Comparison of ENCODE assay signal across 14 cellular contexts in genomic region chr17:50169881-50170459, GRCh38. TPM values are rescaled to one million over a fixed set of nuclear protein-coding genes. Genes with fewer than 3 reads are reported as not detected.
A peak's percentile ranks its signal among the peaks of the same experiment; 100 is the strongest.
DNase-seq lines count a peak whose midpoint lies in the region; ATAC-seq, FAIRE-seq and TF ChIP-seq lines count a peak whose summit lies in the region.
"Had no signal": no experiment of that assay in that cellular context is flagged by ENCODE, and none has a peak within 500 bp of the region (broad histone marks: within the 10 kb centered on the region; RNA-seq: fewer than 3 reads in every experiment).

No MANE protein-coding gene starts in this region.

- H3K4me2 ChIP-seq in HepG2 (ENCODE audit: low read depth, low read length), result no peak overlapping the region

- H3K9ac ChIP-seq in HepG2 (ENCODE audit: insufficient read depth, low read depth, low read length), result no peak overlapping the region

- ATAC-seq in HepG2 (no peak), right lobe of liver (no peak)

- TF ChIP-seq POLR2A in HepG2 (IDR thresholded peaks at IDR 0.05; ENCODE audit: insufficient read depth in 1 of 2, low read depth in 2 of 2, low read length in 2 of 2) (no peak), right lobe of liver (IDR thresholded peaks at IDR 0.05) (no peak), testis (IDR thresholded peaks at IDR 0.05) (no peak)

- H3K4me3 ChIP-seq in HepG2 (replicated peaks in 1 of 3; ENCODE audit: insufficient read depth in 1 of 3, low read depth in 2 of 3, low read length in 3 of 3), result no peak overlapping the region
- H3K4me3 ChIP-seq in right lobe of liver, result no peak overlapping the region
- no peak overlapping the region for H3K4me3 ChIP-seq in testis
- H3K4me3 ChIP-seq: left lung had no signal

- H3K4me3 Mint-ChIP-seq in chondrocyte (ENCODE audit: unreplicated experiment) (no peak overlapping the region), nephron (no peak overlapping the region)
- H3K4me3 Mint-ChIP-seq: activated naive CD4-positive, alpha-beta T cell treated with anti-CD3 and anti-CD28 coated beads, Interleukin-2, amount 10 ng/mL, durations not matched to agents 7 days and 5 days had no signal

- no peaks in the 10 kb centered on the region for H3K9me3 Mint-ChIP-seq in chondrocyte (ENCODE audit: low read depth)
- no peaks in the 10 kb centered on the region for H3K9me3 Mint-ChIP-seq in nephron
- H3K9me3 Mint-ChIP-seq: activated naive CD4-positive, alpha-beta T cell treated with anti-CD3 and anti-CD28 coated beads, Interleukin-2, amount 10 ng/mL, durations not matched to agents 7 days and 5 days; activated T-cell treated with anti-CD3 and anti-CD28 coated beads, Interleukin-2, amount 50 U/mL, for 4 hours had no signal

- in situ Hi-C loops in HepG2 (cut with HindIII; ENCODE audit: extremely low pct_ligation_motif_present, low pct_unique_long_range_greater_than_20kb), result no loop called here

- no TSS peak for BruUV-seq in HepG2 (replicated peaks; lab: Mats Ljungman, UMichigan)

- H3K79me2 ChIP-seq in HepG2 (ENCODE audit: insufficient read depth, low read length), result no peaks in the 10 kb centered on the region

- TF ChIP-seq CTCF in HepG2 (CRISPR knock-in tag; IDR thresholded peaks at IDR 0.05) (no peak), right lobe of liver (IDR thresholded peaks at IDR 0.05) (no peak), chondrocyte (IDR thresholded peaks at IDR 0.05) (no peak), nephron (IDR thresholded peaks at IDR 0.05; ENCODE audit: unreplicated experiment in 3 of 3) (no peak), testis (IDR thresholded peaks at IDR 0.05) (no peak)

- H3K27ac ChIP-seq in HepG2 (ENCODE audit: extremely low read length, insufficient read depth, low read length), result no peak overlapping the region
- H3K27ac ChIP-seq in right lobe of liver, result no peak overlapping the region
- H3K27ac ChIP-seq in testis, result no peak overlapping the region
- H3K27ac ChIP-seq: left lung had no signal

- H3K27me3 ChIP-seq in HepG2 (ENCODE audit: control insufficient read depth in 1 of 2, insufficient read depth in 2 of 2, low read length in 2 of 2) (peaks cover 7 to 44% of the 10 kb centered on the region in 2 experiments; a peak in 3 of 5 replicates), right lobe of liver (no peaks in the 10 kb centered on the region), testis (no peaks in the 10 kb centered on the region)

- H3K4me1 Mint-ChIP-seq in chondrocyte (ENCODE audit: low read depth) (peaks cover 54% of the 10 kb centered on the region), nephron (peaks cover 49% of the 10 kb centered on the region)

- no peak overlapping the region for H2AFZ ChIP-seq in HepG2 (ENCODE audit: low read length)

- peak overlapping the region; percentile 36 for H3K27ac Mint-ChIP-seq in chondrocyte (ENCODE audit: unreplicated experiment)
- H3K27ac Mint-ChIP-seq in nephron, result peak overlapping the region in 2 of 3 experiments; percentile 78 to 84

- WGBS in HepG2 (ENCODE audit: low lambda C conversion rate), result 33% methylated on average over 8 of the region's 9 CpGs
- 67% methylated on average over 3 of the region's 9 CpGs for WGBS in right lobe of liver (ENCODE audit: insufficient coverage, low coverage, low lambda C conversion rate, missing lambda C conversion rate)
- 87 to 93% methylated on average over 6 to 9 of the region's 9 CpGs for WGBS in testis, 2 donors

- CTCF ChIA-PET in HepG2 (lab: Yijun Ruan, JAX; ENCODE audit: low intra/inter-chr PET ratio, low total read pairs), result interaction anchor here (1.3 to 4.0 kb wide), 6 partner anchors 8 to 128 kb away, joined by 5 to 36 read pairs (median 11); no protein-coding TSS in a partner anchor

- H3K36me3 Mint-ChIP-seq in chondrocyte (ENCODE audit: low read depth), result peaks cover 3% of the 10 kb centered on the region
- no peaks in the 10 kb centered on the region for H3K36me3 Mint-ChIP-seq in nephron (ENCODE audit: low read depth)
- H3K36me3 Mint-ChIP-seq: activated naive CD4-positive, alpha-beta T cell treated with anti-CD3 and anti-CD28 coated beads, Interleukin-2, amount 10 ng/mL, durations not matched to agents 7 days and 5 days had no signal

- H3K4me1 ChIP-seq in HepG2 (ENCODE audit: insufficient read depth, low read length), result peaks cover 41% of the 10 kb centered on the region
- H3K4me1 ChIP-seq in right lobe of liver, result no peaks in the 10 kb centered on the region
- peaks cover 17% of the 10 kb centered on the region for H3K4me1 ChIP-seq in testis
- H3K4me1 ChIP-seq: left lung had no signal

- intact Hi-C loops in HepG2 (cut with micrococcal nuclease; ENCODE audit: unreplicated experiment) (loop anchor here (1.0 kb wide), 1 partner anchor 28 kb away; no protein-coding TSS in a partner anchor), right lobe of liver (cut with DNase I) (loop anchor here (10.0 kb wide), 1 partner anchor 55 kb away; no protein-coding TSS in a partner anchor), testis (cut with DNase I; ENCODE audit: low total_unique reads) (no loop called here)

- no peak for TF ChIP-seq RAD21 in HepG2 (CRISPR knock-in tag; IDR thresholded peaks at IDR 0.05)

- POLR2A ChIA-PET in HepG2 (lab: Yijun Ruan, JAX), result no interaction called here

- H3K27me3 Mint-ChIP-seq in chondrocyte (ENCODE audit: low read depth) (no peaks in the 10 kb centered on the region), nephron (ENCODE audit: low read depth) (no peaks in the 10 kb centered on the region)

- TF ChIP-seq EP300 in HepG2 (IDR thresholded peaks at IDR 0.05; ENCODE audit: low read depth in 2 of 2, low read length in 2 of 2), result no peak
- no peak for TF ChIP-seq EP300 in HepG2 (CRISPR knock-in tag; IDR thresholded peaks at IDR 0.05; ENCODE audit: borderline replicate concordance)

- H3K36me3 ChIP-seq in HepG2 (replicated peaks in 1 of 2; ENCODE audit: control insufficient read depth in 1 of 2, insufficient read depth in 2 of 2, low read length in 2 of 2), result no peaks in the 10 kb centered on the region
- H3K36me3 ChIP-seq in right lobe of liver, result no peaks in the 10 kb centered on the region
- H3K36me3 ChIP-seq in testis (ENCODE audit: low read depth, missing control alignments), result no peaks in the 10 kb centered on the region
- H3K36me3 ChIP-seq: left lung had no signal

- H4K20me1 ChIP-seq in HepG2 (ENCODE audit: insufficient read depth, low read length), result no peaks in the 10 kb centered on the region

- DNase-seq in HepG2 (ENCODE audit: low spot score) (no peak), right lobe of liver (no peak), chondrocyte (ENCODE audit: low spot score) (no peak), testis (no peak), NCI-H146 (lab: John Stamatoyannopoulos, UW) (no peak), NCI-H2227 (lab: John Stamatoyannopoulos, UW; ENCODE audit: unreplicated experiment) (no peak)
- DNase-seq in activated CD4-positive, alpha-beta T cell treated with anti-CD3 and anti-CD28 coated beads for 4 hours, result no peak
- DNase-seq: activated CD4-positive, CD25-positive, alpha-beta regulatory T cell treated with anti-CD3 and anti-CD28 coated beads, Interleukin-2, amount 50 U/mL, for 72 hours; NCI-H2029 treated with DMSO at 0.1 percent for 48 hours had no signal

- H3K9me3 ChIP-seq in HepG2 (ENCODE audit: low read length), result no peaks in the 10 kb centered on the region
- H3K9me3 ChIP-seq in right lobe of liver, result no peaks in the 10 kb centered on the region
- no peaks in the 10 kb centered on the region for H3K9me3 ChIP-seq in testis
- H3K9me3 ChIP-seq: left lung had no signal

- no peak for FAIRE-seq in HepG2 (lab: Jason Lieb, UNC)
- FAIRE-seq: D721Med had no signal

RNA-seq across cellular contexts. Expression of gene SGCA, which starts 4.2 kb away (rescaled TPM):
- not detected in 2 replicates for total RNA-seq in HepG2 (2016; rRNA removed; fragmentation: Illumina TruSeq; extraction: Trizol)
- not detected in 2 replicates for total RNA-seq in HepG2 (2016; cell fraction: cytosol; rRNA removed; fragmentation: Illumina TruSeq; extraction: Trizol; ENCODE audit: low read depth)
- not detected in 2 replicates for total RNA-seq in HepG2 (2016; cell fraction: insoluble cytoplasmic fraction; rRNA removed; fragmentation: Illumina TruSeq; extraction: Trizol)
- total RNA-seq in HepG2 (2016; cell fraction: membrane; rRNA removed; fragmentation: Illumina TruSeq; extraction: Trizol), result not detected in 2 replicates
- not detected in 2 replicates for total RNA-seq in HepG2 (2016; cell fraction: nucleus; rRNA removed; fragmentation: Illumina TruSeq; extraction: Trizol)
- not detected in 2 replicates for polyA plus RNA-seq in HepG2 (2011; rRNA removed)
- polyA plus RNA-seq in HepG2 (2011; cell fraction: cytosol; rRNA removed), result not detected in 2 replicates
- polyA plus RNA-seq in HepG2 (2011; cell fraction: nucleus; rRNA removed), result 0.42 TPM in 1 of 2 replicates, not detected in the other
- polyA plus RNA-seq in HepG2 (2012), result not detected in 2 replicates
- not detected in 2 replicates for polyA plus RNA-seq in HepG2 (2016; cell fraction: cytosol; fragmentation: Illumina TruSeq; extraction: Trizol; ENCODE audit: low read depth)
- polyA plus RNA-seq in HepG2 (2016; cell fraction: insoluble cytoplasmic fraction; fragmentation: Illumina TruSeq; extraction: Trizol; ENCODE audit: low read depth), result not detected in 2 replicates
- polyA plus RNA-seq in HepG2 (2016; cell fraction: membrane; fragmentation: Illumina TruSeq; extraction: Trizol; ENCODE audit: low read depth), result not detected in 2 replicates
- polyA plus RNA-seq in HepG2 (2016; cell fraction: nucleus; fragmentation: Illumina TruSeq; extraction: Trizol; ENCODE audit: insufficient read depth, low read depth), result not detected in 2 replicates
- 0.19 TPM in 1 of 2 replicates, not detected in the other for polyA minus RNA-seq in HepG2 (2011; rRNA and poly(A)+ RNA removed; ENCODE audit: low replicate concordance)
- polyA minus RNA-seq in HepG2 (2011; cell fraction: cytosol; rRNA and poly(A)+ RNA removed), result not detected in 2 replicates
- not detected in 2 replicates for polyA minus RNA-seq in HepG2 (2011; cell fraction: nucleus; rRNA and poly(A)+ RNA removed)
- 1 to 10 TPM in 4 of 6 experiments, under 1 TPM in 2; 0.48 to 2.8 (median 1.6) TPM for total RNA-seq in right lobe of liver
- total RNA-seq in chondrocyte, result 0.85 to 5.5 TPM (median 1.3 TPM) in 3 replicates
- 1 to 10 TPM; 2.4 to 7.6 TPM for total RNA-seq in testis
- 33.1 TPM for polyA plus RNA-seq in testis (ENCODE audit: insufficient read depth, low read depth, low replicate concordance)
- total RNA-seq: activated T-cell treated with anti-CD3 and anti-CD28 coated beads, Interleukin-2, amount 50 U/mL, for 4 hours had no signal

RNA-seq across cellular contexts. Expression of gene PPP1R9B, which starts 19.5 kb away (rescaled TPM):
- 11.0 and 15.8 TPM in 2 replicates for total RNA-seq in HepG2 (2016; rRNA removed; fragmentation: Illumina TruSeq; extraction: Trizol)
- 1.3 and 1.6 TPM in 2 replicates for total RNA-seq in HepG2 (2016; cell fraction: cytosol; rRNA removed; fragmentation: Illumina TruSeq; extraction: Trizol; ENCODE audit: low read depth)
- 8.3 and 16.2 TPM in 2 replicates for total RNA-seq in HepG2 (2016; cell fraction: insoluble cytoplasmic fraction; rRNA removed; fragmentation: Illumina TruSeq; extraction: Trizol)
- total RNA-seq in HepG2 (2016; cell fraction: membrane; rRNA removed; fragmentation: Illumina TruSeq; extraction: Trizol), result 7.0 and 7.3 TPM in 2 replicates
- total RNA-seq in HepG2 (2016; cell fraction: nucleus; rRNA removed; fragmentation: Illumina TruSeq; extraction: Trizol), result 10.9 and 13.5 TPM in 2 replicates
- 8.7 and 9.4 TPM in 2 replicates for polyA plus RNA-seq in HepG2 (2011; rRNA removed)
- polyA plus RNA-seq in HepG2 (2011; cell fraction: cytosol; rRNA removed), result 7.4 and 9.0 TPM in 2 replicates
- 13.1 and 16.4 TPM in 2 replicates for polyA plus RNA-seq in HepG2 (2011; cell fraction: nucleus; rRNA removed)
- 9.8 and 11.6 TPM in 2 replicates for polyA plus RNA-seq in HepG2 (2012)
- polyA plus RNA-seq in HepG2 (2016; cell fraction: cytosol; fragmentation: Illumina TruSeq; extraction: Trizol; ENCODE audit: low read depth), result 1.2 and 1.4 TPM in 2 replicates
- 14.2 and 17.2 TPM in 2 replicates for polyA plus RNA-seq in HepG2 (2016; cell fraction: insoluble cytoplasmic fraction; fragmentation: Illumina TruSeq; extraction: Trizol; ENCODE audit: low read depth)
- 7.2 TPM in 2 replicates for polyA plus RNA-seq in HepG2 (2016; cell fraction: membrane; fragmentation: Illumina TruSeq; extraction: Trizol; ENCODE audit: low read depth)
- 35.0 and 35.2 TPM in 2 replicates for polyA plus RNA-seq in HepG2 (2016; cell fraction: nucleus; fragmentation: Illumina TruSeq; extraction: Trizol; ENCODE audit: insufficient read depth, low read depth)
- polyA minus RNA-seq in HepG2 (2011; rRNA and poly(A)+ RNA removed; ENCODE audit: low replicate concordance), result 15.4 and 32.3 TPM in 2 replicates
- polyA minus RNA-seq in HepG2 (2011; cell fraction: cytosol; rRNA and poly(A)+ RNA removed), result 7.3 and 11.8 TPM in 2 replicates
- 7.8 and 9.3 TPM in 2 replicates for polyA minus RNA-seq in HepG2 (2011; cell fraction: nucleus; rRNA and poly(A)+ RNA removed)
- total RNA-seq in right lobe of liver, result 10 to 100 TPM in 5 of 6 experiments, 1 to 10 TPM in 1; 9.9 to 18.1 (median 12.0) TPM
- total RNA-seq in chondrocyte, result 75.4 to 84.2 TPM (median 79.3 TPM) in 3 replicates
- total RNA-seq in testis, result 10 to 100 TPM; 81.1 to 82.4 TPM
- 49.1 TPM for polyA plus RNA-seq in testis (ENCODE audit: insufficient read depth, low read depth, low replicate concordance)

RNA-seq across cellular contexts. Expression of gene COL1A1, which starts 31.5 kb away (rescaled TPM):
- total RNA-seq in HepG2 (2016; rRNA removed; fragmentation: Illumina TruSeq; extraction: Trizol) (0.17 TPM in 1 of 2 replicates, not detected in the other), right lobe of liver (100 to 1,000 TPM in 1 of 6 experiments, 10 to 100 TPM in 4, 1 to 10 TPM in 1; 9.3 to 109 (median 34.7) TPM), chondrocyte (34,852 to 36,120 TPM (median 35,333 TPM) in 3 replicates), testis (10 to 100 TPM; 32.5 to 35.1 TPM)
- not detected in 2 replicates for total RNA-seq in HepG2 (2016; cell fraction: cytosol; rRNA removed; fragmentation: Illumina TruSeq; extraction: Trizol; ENCODE audit: low read depth)
- 0.03 and 0.06 TPM in 2 replicates for total RNA-seq in HepG2 (2016; cell fraction: insoluble cytoplasmic fraction; rRNA removed; fragmentation: Illumina TruSeq; extraction: Trizol)
- 0.09 and 0.24 TPM in 2 replicates for total RNA-seq in HepG2 (2016; cell fraction: membrane; rRNA removed; fragmentation: Illumina TruSeq; extraction: Trizol)
- 0.68 and 0.72 TPM in 2 replicates for total RNA-seq in HepG2 (2016; cell fraction: nucleus; rRNA removed; fragmentation: Illumina TruSeq; extraction: Trizol)
- polyA plus RNA-seq in HepG2 (2011; rRNA removed) (0.05 and 0.14 TPM in 2 replicates), testis (ENCODE audit: insufficient read depth, low read depth, low replicate concordance) (557 TPM)
- polyA plus RNA-seq in HepG2 (2011; cell fraction: cytosol; rRNA removed), result 0.01 TPM in 1 of 2 replicates, not detected in the other
- polyA plus RNA-seq in HepG2 (2011; cell fraction: nucleus; rRNA removed), result 1.7 and 2.5 TPM in 2 replicates
- 0.19 TPM in 2 replicates for polyA plus RNA-seq in HepG2 (2012)
- polyA plus RNA-seq in HepG2 (2016; cell fraction: cytosol; fragmentation: Illumina TruSeq; extraction: Trizol; ENCODE audit: low read depth), result 0.03 TPM in 1 of 2 replicates, not detected in the other
- polyA plus RNA-seq in HepG2 (2016; cell fraction: insoluble cytoplasmic fraction; fragmentation: Illumina TruSeq; extraction: Trizol; ENCODE audit: low read depth), result 0.07 TPM in 1 of 2 replicates, not detected in the other
- polyA plus RNA-seq in HepG2 (2016; cell fraction: membrane; fragmentation: Illumina TruSeq; extraction: Trizol; ENCODE audit: low read depth), result not detected in 2 replicates
- 1.00 and 2.8 TPM in 2 replicates for polyA plus RNA-seq in HepG2 (2016; cell fraction: nucleus; fragmentation: Illumina TruSeq; extraction: Trizol; ENCODE audit: insufficient read depth, low read depth)
- polyA minus RNA-seq in HepG2 (2011; rRNA and poly(A)+ RNA removed; ENCODE audit: low replicate concordance), result 35.8 TPM in 1 of 2 replicates, not detected in the other
- 0.70 and 0.79 TPM in 2 replicates for polyA minus RNA-seq in HepG2 (2011; cell fraction: cytosol; rRNA and poly(A)+ RNA removed)
- polyA minus RNA-seq in HepG2 (2011; cell fraction: nucleus; rRNA and poly(A)+ RNA removed), result 0.52 and 1.2 TPM in 2 replicates

RNA-seq across cellular contexts. Expression of gene SAMD14, which starts 40.0 kb away (rescaled TPM):
- 0.07 TPM in 1 of 2 replicates, not detected in the other for total RNA-seq in HepG2 (2016; rRNA removed; fragmentation: Illumina TruSeq; extraction: Trizol)
- 0.18 and 0.20 TPM in 2 replicates for total RNA-seq in HepG2 (2016; cell fraction: cytosol; rRNA removed; fragmentation: Illumina TruSeq; extraction: Trizol; ENCODE audit: low read depth)
- 0.04 TPM in 1 of 2 replicates, not detected in the other for total RNA-seq in HepG2 (2016; cell fraction: insoluble cytoplasmic fraction; rRNA removed; fragmentation: Illumina TruSeq; extraction: Trizol)
- total RNA-seq in HepG2 (2016; cell fraction: membrane; rRNA removed; fragmentation: Illumina TruSeq; extraction: Trizol), result 0.09 and 0.14 TPM in 2 replicates
- total RNA-seq in HepG2 (2016; cell fraction: nucleus; rRNA removed; fragmentation: Illumina TruSeq; extraction: Trizol), result 0.09 TPM in 2 replicates
- polyA plus RNA-seq in HepG2 (2011; rRNA removed), result 0.22 TPM in 1 of 2 replicates, not detected in the other
- 0.01 and 0.04 TPM in 2 replicates for polyA plus RNA-seq in HepG2 (2011; cell fraction: cytosol; rRNA removed)
- 0.24 and 0.29 TPM in 2 replicates for polyA plus RNA-seq in HepG2 (2011; cell fraction: nucleus; rRNA removed)
- 0.08 and 0.11 TPM in 2 replicates for polyA plus RNA-seq in HepG2 (2012)
- not detected in 2 replicates for polyA plus RNA-seq in HepG2 (2016; cell fraction: cytosol; fragmentation: Illumina TruSeq; extraction: Trizol; ENCODE audit: low read depth)
- 0.16 TPM in 1 of 2 replicates, not detected in the other for polyA plus RNA-seq in HepG2 (2016; cell fraction: insoluble cytoplasmic fraction; fragmentation: Illumina TruSeq; extraction: Trizol; ENCODE audit: low read depth)
- polyA plus RNA-seq in HepG2 (2016; cell fraction: membrane; fragmentation: Illumina TruSeq; extraction: Trizol; ENCODE audit: low read depth), result 0.19 TPM in 2 replicates
- polyA plus RNA-seq in HepG2 (2016; cell fraction: nucleus; fragmentation: Illumina TruSeq; extraction: Trizol; ENCODE audit: insufficient read depth, low read depth), result 0.53 TPM in 1 of 2 replicates, not detected in the other
- 0.28 and 0.30 TPM in 2 replicates for polyA minus RNA-seq in HepG2 (2011; rRNA and poly(A)+ RNA removed; ENCODE audit: low replicate concordance)
- polyA minus RNA-seq in HepG2 (2011; cell fraction: cytosol; rRNA and poly(A)+ RNA removed), result 0.09 and 0.20 TPM in 2 replicates
- 0.39 and 0.99 TPM in 2 replicates for polyA minus RNA-seq in HepG2 (2011; cell fraction: nucleus; rRNA and poly(A)+ RNA removed)
- total RNA-seq in right lobe of liver, result 1 to 10 TPM in 2 of 6 experiments, under 1 TPM in 3, not detected in 1; 0.50 to 3.8 (median 0.77) TPM
- 26.0 to 29.4 TPM (median 27.6 TPM) in 3 replicates for total RNA-seq in chondrocyte
- total RNA-seq in testis, result 1 to 10 TPM; 3.2 to 3.3 TPM
- polyA plus RNA-seq in testis (ENCODE audit: insufficient read depth, low read depth, low replicate concordance), result 5.2 TPM

Comparison
In these comparisons a context has a peak if more than half of its experiments do, and no peak if none do; other contexts are left out.
1. RNA of gene COL1A1, which starts 31.5 kb away (total RNA-seq): 34,852 to 36,120 TPM in chondrocyte; 32.5 to 35.1 TPM in testis, 9.3 to 109 TPM in right lobe of liver and 0.03 to 0.72 TPM in HepG2; every median in the first group is over 100 times any median in the second.